In genomic region chr7:158348446-158348845, GRCh38 we compare ENCODE assay signal across 33 cellular contexts.
"Had no signal": no experiment of that assay in that cellular context is flagged by ENCODE, and none has a peak within 500 bp of the region (broad histone marks: within the 10 kb centered on the region; RNA-seq: fewer than 3 reads in every experiment).

No MANE protein-coding gene starts in this region.

- DNase-seq: activated CD4-positive, alpha-beta T cell treated with anti-CD3 and anti-CD28 coated beads for 36 hours; activated CD4-positive, alpha-beta T cell treated with anti-CD3 and anti-CD28 coated beads, Interleukin-2, amount 10 ng/mL, durations not matched to agents 7 days and 5 days; activated CD4-positive, alpha-beta T cell treated with anti-CD3 and anti-CD28 coated beads, Interleukin-2, amount 50 U/mL, for 48 hours; activated gamma-delta T cell; activated naive CD4-positive, alpha-beta T cell treated with Interleukin-2 at 50 U/mL for 16 hours; activated naive CD8-positive, alpha-beta T cell treated with anti-CD3 and anti-CD28 coated beads, Interleukin-2, amount 10 ng/mL, durations not matched to agents 7 days and 5 days; activated T-cell treated with anti-CD3 and anti-CD28 coated beads, Interleukin-2, amount 50 U/mL, for 24 hours; amygdala; caudate nucleus; Karpas-422; KBM-7; MG63; NCI-H1048; NCI-H1436 treated with DMSO at 0.1 percent for 48 hours; NCI-H1694 treated with DMSO at 0.1 percent for 48 hours; NCI-H2029; NCI-H345; NCI-H524 treated with DMSO at 0.1 percent for 48 hours; NK-92 treated with Interleukin-12 subunit alpha and Interleukin-12 subunit beta, amount 100 ng/mL, for 24 hours; PC-3; Peyer's patch; RPMI8226; SHP77 treated with DMSO at 0.1 percent for 48 hours; SK-N-SH had no signal

- H3K27ac Mint-ChIP-seq: activated CD4-positive, alpha-beta T cell treated with anti-CD3 and anti-CD28 coated beads for 36 hours; activated CD4-positive, alpha-beta T cell treated with anti-CD3 and anti-CD28 coated beads, Interleukin-2, amount 10 ng/mL, durations not matched to agents 7 days and 5 days; activated naive CD4-positive, alpha-beta T cell treated with anti-CD3 and anti-CD28 coated beads, Interleukin-2, amount 50 U/mL, for 24 hours; activated naive CD8-positive, alpha-beta T cell treated with anti-CD3 and anti-CD28 coated beads, Interleukin-2, amount 10 ng/mL, durations not matched to agents 7 days and 5 days; activated T-cell treated with anti-CD3 and anti-CD28 coated beads, Interleukin-2, amount 50 U/mL, for 24 hours; activated T-helper 2 cell treated with anti-CD3 and anti-CD28 coated beads, Interferon-gamma antibody, Interleukin-2, Interleukin-4, amounts not matched to agents 10 μg/mL and 5 μg/mL and 100 μg/mL, durations not matched to agents 14 hours and 24 hours and 36 hours; T-helper 1 cell treated with Interleukin-12 subunit alpha and Interleukin-12 subunit beta and Interleukin-4 antibody, amounts not matched to agents 30 μg/mL and 1 μg/mL, for 36 hours; T-helper 2 cell treated with Interferon-gamma antibody and Interleukin-4, amounts not matched to agents 5 μg/mL and 100 μg/mL, for 36 hours; WTC11 had no signal

- H3K4me3 Mint-ChIP-seq: activated CD4-positive, alpha-beta T cell treated with anti-CD3 and anti-CD28 coated beads for 36 hours; activated CD4-positive, alpha-beta T cell treated with anti-CD3 and anti-CD28 coated beads, Interleukin-2, amount 10 ng/mL, durations not matched to agents 7 days and 5 days; activated naive CD4-positive, alpha-beta T cell treated with anti-CD3 and anti-CD28 coated beads, Interleukin-2, amount 50 U/mL, for 24 hours; activated naive CD8-positive, alpha-beta T cell treated with anti-CD3 and anti-CD28 coated beads, Interleukin-2, amount 10 ng/mL, durations not matched to agents 7 days and 5 days; activated T-cell treated with anti-CD3 and anti-CD28 coated beads, Interleukin-2, amount 50 U/mL, for 24 hours; T-helper 1 cell treated with Interleukin-12 subunit alpha and Interleukin-12 subunit beta and Interleukin-4 antibody, amounts not matched to agents 30 μg/mL and 1 μg/mL, for 36 hours; T-helper 2 cell treated with Interferon-gamma antibody and Interleukin-4, amounts not matched to agents 5 μg/mL and 100 μg/mL, for 36 hours; WTC11 had no signal

- H3K36me3 ChIP-seq: ascending aorta, MG63, Peyer's patch, SJSA1 had no signal

- H3K27me3 ChIP-seq: ascending aorta, MG63, Peyer's patch, SJSA1 had no signal

- H3K4me3 ChIP-seq: ascending aorta, MG63, Peyer's patch, SJSA1 had no signal

- H3K27me3 Mint-ChIP-seq: activated CD4-positive, alpha-beta T cell treated with anti-CD3 and anti-CD28 coated beads for 36 hours; activated CD4-positive, alpha-beta T cell treated with anti-CD3 and anti-CD28 coated beads, Interleukin-2, amount 10 ng/mL, durations not matched to agents 7 days and 5 days; activated naive CD8-positive, alpha-beta T cell treated with anti-CD3 and anti-CD28 coated beads, Interleukin-2, amount 10 ng/mL, durations not matched to agents 7 days and 5 days; activated T-cell treated with anti-CD3 and anti-CD28 coated beads, Interleukin-2, amount 50 U/mL, for 24 hours had no signal

- FAIRE-seq: TTC549 had no signal

- ATAC-seq: activated CD4-positive, alpha-beta T cell treated with anti-CD3 and anti-CD28 coated beads for 36 hours; activated CD4-positive, CD25-positive, alpha-beta regulatory T cell treated with anti-CD3 and anti-CD28 coated beads, Interleukin-2, amount 50 U/mL, for 24 hours; PC-3; WTC11 had no signal

- H3K27ac ChIP-seq: ascending aorta, Peyer's patch, SJSA1 had no signal

- H3K36me3 Mint-ChIP-seq: activated naive CD4-positive, alpha-beta T cell treated with anti-CD3 and anti-CD28 coated beads, Interleukin-2, amount 50 U/mL, for 24 hours; activated naive CD8-positive, alpha-beta T cell treated with anti-CD3 and anti-CD28 coated beads, Interleukin-2, amount 10 ng/mL, durations not matched to agents 7 days and 5 days; WTC11 had no signal

- H3K4me1 Mint-ChIP-seq: activated CD4-positive, alpha-beta T cell treated with anti-CD3 and anti-CD28 coated beads for 36 hours; activated CD4-positive, alpha-beta T cell treated with anti-CD3 and anti-CD28 coated beads, Interleukin-2, amount 10 ng/mL, durations not matched to agents 7 days and 5 days; activated naive CD4-positive, alpha-beta T cell treated with anti-CD3 and anti-CD28 coated beads, Interleukin-2, amount 50 U/mL, for 24 hours; activated naive CD8-positive, alpha-beta T cell treated with anti-CD3 and anti-CD28 coated beads, Interleukin-2, amount 10 ng/mL, durations not matched to agents 7 days and 5 days had no signal

- H3K9me3 Mint-ChIP-seq: activated CD4-positive, alpha-beta T cell treated with anti-CD3 and anti-CD28 coated beads, Interleukin-2, amount 10 ng/mL, durations not matched to agents 7 days and 5 days; activated naive CD4-positive, alpha-beta T cell treated with anti-CD3 and anti-CD28 coated beads, Interleukin-2, amount 50 U/mL, for 24 hours; activated T-cell treated with anti-CD3 and anti-CD28 coated beads, Interleukin-2, amount 50 U/mL, for 24 hours; WTC11 had no signal

- H3K9me3 ChIP-seq: ascending aorta, MG63, Peyer's patch, SK-N-SH had no signal

- H3K4me1 ChIP-seq: ascending aorta, Peyer's patch, SJSA1 had no signal

- H3K9ac ChIP-seq: SK-N-SH had no signal
